10 cellular contexts compared by ENCODE assay signal in the genomic region with DNA sequence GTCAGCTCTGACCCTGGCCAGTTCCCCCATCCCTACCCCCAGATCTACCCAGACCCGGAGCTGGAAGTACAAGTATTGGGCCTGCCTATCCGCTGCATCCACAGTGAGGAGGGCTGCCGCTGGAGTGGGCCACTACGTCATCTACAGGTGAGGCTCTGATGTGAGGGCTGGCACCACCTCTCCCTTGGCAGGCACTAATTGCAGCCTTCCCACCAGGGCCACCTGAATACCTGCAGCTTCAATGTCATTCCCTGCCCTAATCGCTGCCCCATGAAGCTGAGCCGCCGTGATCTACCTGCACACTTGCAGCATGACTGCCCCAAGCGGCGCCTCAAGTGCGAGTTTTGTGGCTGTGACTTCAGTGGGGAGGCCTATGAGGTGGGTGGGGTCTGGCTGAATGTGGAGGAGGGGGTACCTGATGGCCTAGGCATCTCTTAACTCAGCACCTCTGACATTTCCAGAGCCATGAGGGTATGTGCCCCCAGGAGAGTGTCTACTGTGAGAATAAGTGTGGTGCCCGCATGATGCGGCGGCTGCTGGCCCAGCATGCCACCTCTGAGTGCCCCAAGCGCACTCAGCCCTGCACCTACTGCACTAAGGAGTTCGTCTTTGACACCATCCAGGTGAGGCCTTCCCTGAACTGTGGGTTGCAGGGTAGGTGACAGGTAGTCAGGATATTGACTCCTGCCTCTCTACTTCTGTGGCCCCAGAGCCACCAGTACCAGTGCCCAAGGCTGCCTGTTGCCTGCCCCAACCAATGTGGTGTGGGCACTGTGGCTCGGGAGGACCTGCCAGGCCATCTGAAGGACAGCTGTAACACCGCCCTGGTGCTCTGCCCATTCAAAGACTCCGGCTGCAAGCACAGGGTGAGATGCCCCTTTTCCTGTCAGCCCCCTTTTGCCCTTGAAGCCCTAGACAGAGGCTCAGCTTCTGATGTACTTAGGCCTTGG. TPM values are rescaled to one million over a fixed set of nuclear protein-coding genes. Genes with fewer than 3 reads are reported as not detected.
DNase-seq lines count a peak whose midpoint lies in the region; ATAC-seq, FAIRE-seq and TF ChIP-seq lines count a peak whose summit lies in the region.
"Had no signal": no experiment of that assay in that cellular context is flagged by ENCODE, and none has a peak within 500 bp of the region (broad histone marks: within the 10 kb centered on the region; RNA-seq: fewer than 3 reads in every experiment).

No MANE protein-coding gene starts in this region.

- peak overlapping the region; percentile 44 for H3K27ac Mint-ChIP-seq in activated CD4-positive, alpha-beta memory T cell treated with anti-CD3 and anti-CD28 coated beads, Interleukin-2, amount 10 ng/mL, durations not matched to agents 7 days and 5 days
- no peak overlapping the region for H3K27ac Mint-ChIP-seq in activated CD4-positive, alpha-beta T cell treated with anti-CD3 and anti-CD28 coated beads, Interleukin-2, amount 10 ng/mL, durations not matched to agents 24 days and 14 days

- H3K9me3 Mint-ChIP-seq in activated CD4-positive, alpha-beta memory T cell treated with anti-CD3 and anti-CD28 coated beads, Interleukin-2, amount 10 ng/mL, durations not matched to agents 7 days and 5 days: no peaks in the 10 kb centered on the region
- no peaks in the 10 kb centered on the region for H3K9me3 Mint-ChIP-seq in activated CD4-positive, alpha-beta T cell treated with anti-CD3 and anti-CD28 coated beads, Interleukin-2, amount 10 ng/mL, durations not matched to agents 24 days and 14 days

- TF ChIP-seq EP300 in stomach (IDR thresholded peaks at IDR 0.05): no peak

- FAIRE-seq in kidney (lab: Jason Lieb, UNC): no peak
- FAIRE-seq: A204.1 had no signal

- peak overlapping the region in 1 of 2 donors; percentile 95 for H3K27ac ChIP-seq in kidney (ENCODE audit: low read depth in 2 of 2, low read length in 2 of 2)
- peak overlapping the region; percentile 96 to 99 (median 98) for H3K27ac ChIP-seq in stomach
- H3K27ac ChIP-seq: brain microvascular endothelial cell had no signal

- CTCF ChIA-PET in activated CD4-positive, alpha-beta memory T cell treated with anti-CD3 and anti-CD28 coated beads, Interleukin-2, amount 10 ng/mL, durations not matched to agents 7 days and 5 days (lab: Charles Lee): interaction anchor here (0.9 to 17.2 kb wide), 4 partner anchors 22 to 204 kb away, joined by 3 to 458 read pairs (median 4); partner anchors contain the start of genes NEK8 and TLCD1

- H3K9me3 ChIP-seq in kidney (ENCODE audit: control insufficient read depth in 1 of 2, low read length in 2 of 2) (no peaks in the 10 kb centered on the region), stomach (no peaks in the 10 kb centered on the region)

- H3K4me3 ChIP-seq in kidney (ENCODE audit: low read length in 2 of 2) (peak overlapping the region in 1 of 2 donors; percentile 97), stomach (peak overlapping the region in 2 of 4 donors; percentile 12 to 82)

- H3K4me1 Mint-ChIP-seq in activated CD4-positive, alpha-beta memory T cell treated with anti-CD3 and anti-CD28 coated beads, Interleukin-2, amount 10 ng/mL, durations not matched to agents 7 days and 5 days: peaks cover 40% of the 10 kb centered on the region
- H3K4me1 Mint-ChIP-seq in activated CD4-positive, alpha-beta T cell treated with anti-CD3 and anti-CD28 coated beads, Interleukin-2, amount 10 ng/mL, durations not matched to agents 24 days and 14 days: peaks cover 25% of the 10 kb centered on the region

- H3K4me3 Mint-ChIP-seq in activated CD4-positive, alpha-beta memory T cell treated with anti-CD3 and anti-CD28 coated beads, Interleukin-2, amount 10 ng/mL, durations not matched to agents 7 days and 5 days: no peak overlapping the region
- no peak overlapping the region for H3K4me3 Mint-ChIP-seq in activated CD4-positive, alpha-beta T cell treated with anti-CD3 and anti-CD28 coated beads, Interleukin-2, amount 10 ng/mL, durations not matched to agents 24 days and 14 days

- intact Hi-C loops in kidney (cut with DNase I) (no loop called here), stomach (cut with DNase I; ENCODE audit: low total_unique reads) (no loop called here)
- intact Hi-C loops in activated CD4-positive, alpha-beta T cell treated with anti-CD3 and anti-CD28 coated beads, Interleukin-2, amount 10 ng/mL, durations not matched to agents 24 days and 14 days (cut with micrococcal nuclease): no loop called here

- POLR2A ChIA-PET in activated CD4-positive, alpha-beta memory T cell treated with anti-CD3 and anti-CD28 coated beads, Interleukin-2, amount 10 ng/mL, durations not matched to agents 7 days and 5 days (lab: Charles Lee): interaction anchor here (1.1 to 16.8 kb wide), 4 partner anchors 12 to 22 kb away, joined by 3 to 426 read pairs (median 4); partner anchors contain the start of genes NEK8, RPL23A and TLCD1

- H3K27me3 ChIP-seq in stomach: peaks cover 0 to 5% (median 0%) of the 10 kb centered on the region in 3 donors
- H3K27me3 ChIP-seq: brain microvascular endothelial cell had no signal

- H3K9ac ChIP-seq in kidney (ENCODE audit: low read length in 2 of 2): peak overlapping the region in 1 of 2 donors; percentile 46

- H3K4me1 ChIP-seq in kidney (ENCODE audit: control insufficient read depth in 1 of 2, insufficient read depth in 1 of 2, low read depth in 1 of 2, low read length in 2 of 2): peaks cover 42 to 58% of the 10 kb centered on the region in 2 donors
- peaks cover 54 to 78% (median 76%) of the 10 kb centered on the region in 4 donors for H3K4me1 ChIP-seq in stomach

- TF ChIP-seq CTCF in kidney (IDR thresholded peaks at IDR 0.05; ENCODE audit: borderline replicate concordance, extremely low read depth, insufficient read depth): no peak
- no peak for TF ChIP-seq CTCF in stomach (IDR thresholded peaks at IDR 0.05)

- peak; percentile 27 for DNase-seq in activated CD4-positive, CD25-positive, alpha-beta regulatory T cell treated with anti-CD3 and anti-CD28 coated beads, Interleukin-2, amount 50 U/mL, for 72 hours
- no peak for DNase-seq in activated CD4-positive, alpha-beta memory T cell treated with anti-CD3 and anti-CD28 coated beads, Interleukin-2, amount 10 ng/mL, durations not matched to agents 7 days and 5 days
- DNase-seq in kidney: peak; percentile 71
- no peak for DNase-seq in stomach
- no peak for DNase-seq in NK-92 treated with Interleukin-12 subunit alpha and Interleukin-12 subunit beta, amount 100 ng/mL, for 24 hours (lab: John Stamatoyannopoulos, UW)
- DNase-seq in C1 segment of cervical spinal cord (lab: John Stamatoyannopoulos, UW): no peak
- no peak for DNase-seq in activated CD4-positive, alpha-beta T cell treated with anti-CD3 and anti-CD28 coated beads, Interleukin-2, amount 10 ng/mL, durations not matched to agents 24 days and 14 days
- DNase-seq: brain microvascular endothelial cell had no signal

- H3K36me3 ChIP-seq in kidney (ENCODE audit: control insufficient read depth in 1 of 2, insufficient read depth in 2 of 2, low read length in 2 of 2) (peaks cover 10 to 36% of the 10 kb centered on the region in 2 donors), stomach (peaks cover 30 to 52% (median 40%) of the 10 kb centered on the region in 4 donors)

- TF ChIP-seq POLR2A in stomach (IDR thresholded peaks at IDR 0.05): no peak

- H3K36me3 Mint-ChIP-seq in activated CD4-positive, alpha-beta memory T cell treated with anti-CD3 and anti-CD28 coated beads, Interleukin-2, amount 10 ng/mL, durations not matched to agents 7 days and 5 days (ENCODE audit: low read depth): peaks cover 35% of the 10 kb centered on the region
- peaks cover 60% of the 10 kb centered on the region for H3K36me3 Mint-ChIP-seq in activated CD4-positive, alpha-beta T cell treated with anti-CD3 and anti-CD28 coated beads, Interleukin-2, amount 10 ng/mL, durations not matched to agents 24 days and 14 days (ENCODE audit: low read depth)

- no peak for ATAC-seq in activated CD4-positive, CD25-positive, alpha-beta regulatory T cell treated with anti-CD3 and anti-CD28 coated beads, Interleukin-2, amount 50 U/mL, for 24 hours

- 35 to 76% (median 49%) methylated on average over 14 to 18 of the region's 18 CpGs for WGBS in stomach, 5 donors

- no peaks in the 10 kb centered on the region for H3K27me3 Mint-ChIP-seq in activated CD4-positive, alpha-beta memory T cell treated with anti-CD3 and anti-CD28 coated beads, Interleukin-2, amount 10 ng/mL, durations not matched to agents 7 days and 5 days
- no peaks in the 10 kb centered on the region for H3K27me3 Mint-ChIP-seq in activated CD4-positive, alpha-beta T cell treated with anti-CD3 and anti-CD28 coated beads, Interleukin-2, amount 10 ng/mL, durations not matched to agents 24 days and 14 days

RNA-seq across cellular contexts. Expression of gene TRAF4, which starts 4.3 kb away (rescaled TPM):
- total RNA-seq in activated CD4-positive, alpha-beta memory T cell treated with anti-CD3 and anti-CD28 coated beads, Interleukin-2, amount 10 ng/mL, durations not matched to agents 7 days and 5 days: 10 to 100 TPM; 55.3 to 57.2 TPM
- total RNA-seq in kidney (118 TPM), stomach (100 to 1,000 TPM in 3 of 5 donors, 10 to 100 TPM in 2; 29.0 to 383 (median 151) TPM)
- polyA plus RNA-seq in kidney (ENCODE audit: insufficient read depth, low read depth, low replicate concordance) (53.4 TPM), stomach (10 to 100 TPM; 33.3 to 38.2 (median 34.4) TPM)
- 155 and 168 TPM in 2 replicates for total RNA-seq in activated CD4-positive, alpha-beta T cell treated with anti-CD3 and anti-CD28 coated beads, Interleukin-2, amount 10 ng/mL, durations not matched to agents 24 days and 14 days

RNA-seq across cellular contexts. Expression of gene NEK8, which starts 19.5 kb away (rescaled TPM):
- total RNA-seq in activated CD4-positive, alpha-beta memory T cell treated with anti-CD3 and anti-CD28 coated beads, Interleukin-2, amount 10 ng/mL, durations not matched to agents 7 days and 5 days: 1 to 10 TPM; 2.5 to 3.5 TPM
- total RNA-seq in kidney: 20.6 TPM
- polyA plus RNA-seq in kidney (ENCODE audit: insufficient read depth, low read depth, low replicate concordance): 4.7 TPM
- 10 to 100 TPM in 1 of 5 donors, 1 to 10 TPM in 3, not detected in 1; 2.8 to 17.8 (median 7.5) TPM for total RNA-seq in stomach
- polyA plus RNA-seq in stomach: 1 to 10 TPM; 2.8 to 3.4 (median 3.1) TPM
- total RNA-seq in activated CD4-positive, alpha-beta T cell treated with anti-CD3 and anti-CD28 coated beads, Interleukin-2, amount 10 ng/mL, durations not matched to agents 24 days and 14 days: 5.5 and 6.1 TPM in 2 replicates

RNA-seq across cellular contexts. Expression of gene TLCD1, which starts 22.0 kb away (rescaled TPM):
- 1 to 10 TPM; 1.4 to 2.3 TPM for total RNA-seq in activated CD4-positive, alpha-beta memory T cell treated with anti-CD3 and anti-CD28 coated beads, Interleukin-2, amount 10 ng/mL, durations not matched to agents 7 days and 5 days
- total RNA-seq in kidney (25.3 TPM), stomach (10 to 100 TPM in 2 of 5 donors, 1 to 10 TPM in 1, not detected in 2; 2.6 to 21.0 (median 11.7) TPM)
- polyA plus RNA-seq in kidney (ENCODE audit: insufficient read depth, low read depth, low replicate concordance) (30.0 TPM), stomach (10 to 100 TPM in 1 of 3 donors, 1 to 10 TPM in 2; 6.3 to 13.0 (median 8.2) TPM)
- total RNA-seq in activated CD4-positive, alpha-beta T cell treated with anti-CD3 and anti-CD28 coated beads, Interleukin-2, amount 10 ng/mL, durations not matched to agents 24 days and 14 days: 12.5 and 16.8 TPM in 2 replicates

RNA-seq across cellular contexts. Expression of gene RPL23A, which starts 28.3 kb away (rescaled TPM):
- 1,000 to 10,000 TPM; 1,962 to 2,028 TPM for total RNA-seq in activated CD4-positive, alpha-beta memory T cell treated with anti-CD3 and anti-CD28 coated beads, Interleukin-2, amount 10 ng/mL, durations not matched to agents 7 days and 5 days
- total RNA-seq in kidney: 1,188 TPM
- polyA plus RNA-seq in kidney (ENCODE audit: insufficient read depth, low read depth, low replicate concordance): 1,159 TPM
- total RNA-seq in stomach: 1,000 to 10,000 TPM in 1 of 5 donors, 100 to 1,000 TPM in 4; 221 to 1,205 (median 504) TPM
- polyA plus RNA-seq in stomach: 1,000 to 10,000 TPM; 1,260 to 1,750 (median 1,417) TPM
- 1,588 and 1,610 TPM in 2 replicates for total RNA-seq in activated CD4-positive, alpha-beta T cell treated with anti-CD3 and anti-CD28 coated beads, Interleukin-2, amount 10 ng/mL, durations not matched to agents 24 days and 14 days

RNA-seq across cellular contexts. Expression of gene RAB34, which starts 30.4 kb away (rescaled TPM):
- 1 to 10 TPM; 6.5 to 7.4 TPM for total RNA-seq in activated CD4-positive, alpha-beta memory T cell treated with anti-CD3 and anti-CD28 coated beads, Interleukin-2, amount 10 ng/mL, durations not matched to agents 7 days and 5 days
- total RNA-seq in kidney (119 TPM), stomach (100 to 1,000 TPM in 1 of 5 donors, 10 to 100 TPM in 4; 35.6 to 101 (median 95.5) TPM)
- polyA plus RNA-seq in kidney (ENCODE audit: insufficient read depth, low read depth, low replicate concordance) (128 TPM), stomach (10 to 100 TPM; 53.1 to 80.1 (median 70.6) TPM)
- 19.2 and 20.6 TPM in 2 replicates for total RNA-seq in activated CD4-positive, alpha-beta T cell treated with anti-CD3 and anti-CD28 coated beads, Interleukin-2, amount 10 ng/mL, durations not matched to agents 24 days and 14 days

Comparison
In these comparisons a context has a peak if more than half of its experiments do, and no peak if none do; other contexts are left out.
1. DNase-seq: peak in activated CD4-positive, CD25-positive, alpha-beta regulatory T cell treated with anti-CD3 and anti-CD28 coated beads, Interleukin-2, amount 50 U/mL, for 72 hours (single experiment) and kidney (single experiment); none in activated CD4-positive, alpha-beta memory T cell treated with anti-CD3 and anti-CD28 coated beads, Interleukin-2, amount 10 ng/mL, durations not matched to agents 7 days and 5 days (single experiment), stomach (single experiment), NK-92 treated with Interleukin-12 subunit alpha and Interleukin-12 subunit beta, amount 100 ng/mL, for 24 hours (single experiment), C1 segment of cervical spinal cord (0 of 14) and activated CD4-positive, alpha-beta T cell treated with anti-CD3 and anti-CD28 coated beads, Interleukin-2, amount 10 ng/mL, durations not matched to agents 24 days and 14 days (single experiment).